23 cellular contexts compared by ENCODE assay signal in genomic region chr18:24296273-24296672, GRCh38.
"Had no signal": no experiment of that assay in that cellular context is flagged by ENCODE, and none has a peak within 500 bp of the region (broad histone marks: within the 10 kb centered on the region; RNA-seq: fewer than 3 reads in every experiment).

No MANE protein-coding gene starts in this region.

- H3K27me3 Mint-ChIP-seq: activated naive CD8-positive, alpha-beta T cell; activated T-helper 17 cell treated with anti-CD3 and anti-CD28 coated beads, Interleukin-2, amount 50 U/mL, for 72 hours; brain; central memory CD8-positive, alpha-beta T cell; T-cell had no signal

- ATAC-seq: activated T-helper 17 cell treated with anti-CD3 and anti-CD28 coated beads, Interleukin-2, amount 50 U/mL, for 72 hours; T-cell had no signal

- H3K4me2 ChIP-seq: PC-9 had no signal

- H3K36me3 Mint-ChIP-seq: activated CD4-positive, alpha-beta memory T cell treated with anti-CD3 and anti-CD28 coated beads for 36 hours had no signal

- H3K4me1 Mint-ChIP-seq: activated CD4-positive, alpha-beta T cell treated with anti-CD3 and anti-CD28 coated beads, Interleukin-2, amount 10 ng/mL, durations not matched to agents 7 days and 5 days; activated T-helper 17 cell treated with anti-CD3 and anti-CD28 coated beads, Interleukin-2, amount 50 U/mL, for 72 hours; brain; central memory CD8-positive, alpha-beta T cell; T-cell had no signal

- H3K27ac ChIP-seq: PC-9 had no signal

- H3K4me3 Mint-ChIP-seq: activated CD4-positive, alpha-beta memory T cell treated with anti-CD3 and anti-CD28 coated beads for 36 hours; activated CD4-positive, alpha-beta T cell treated with anti-CD3 and anti-CD28 coated beads, Interleukin-2, amount 10 ng/mL, durations not matched to agents 7 days and 5 days; activated naive CD4-positive, alpha-beta T cell treated with anti-CD3 and anti-CD28 coated beads for 36 hours; activated naive CD8-positive, alpha-beta T cell; activated T-helper 17 cell treated with anti-CD3 and anti-CD28 coated beads, Interleukin-2, amount 50 U/mL, for 72 hours; brain; central memory CD8-positive, alpha-beta T cell; T-cell had no signal

- H3K27ac Mint-ChIP-seq: activated CD4-positive, alpha-beta memory T cell treated with anti-CD3 and anti-CD28 coated beads for 36 hours; activated CD4-positive, alpha-beta T cell treated with anti-CD3 and anti-CD28 coated beads, Interleukin-2, amount 10 ng/mL, durations not matched to agents 7 days and 5 days; activated naive CD4-positive, alpha-beta T cell treated with anti-CD3 and anti-CD28 coated beads for 36 hours; activated naive CD8-positive, alpha-beta T cell; activated T-helper 17 cell treated with anti-CD3 and anti-CD28 coated beads, Interleukin-2, amount 50 U/mL, for 72 hours; brain; T-cell had no signal

- DNase-seq: activated CD4-positive, alpha-beta memory T cell treated with anti-CD3 and anti-CD28 coated beads for 36 hours; activated CD4-positive, alpha-beta T cell treated with anti-CD3 and anti-CD28 coated beads, Interleukin-2, amount 10 ng/mL, durations not matched to agents 7 days and 5 days; activated CD4-positive, CD25-positive, alpha-beta regulatory T cell; activated CD8-positive, alpha-beta memory T cell treated with anti-CD3 and anti-CD28 coated beads for 24 hours; activated gamma-delta T cell; activated naive CD4-positive, alpha-beta T cell treated with anti-CD3 and anti-CD28 coated beads for 36 hours; activated T-cell treated with anti-CD3 and anti-CD28 coated beads for 4 hours; activated T-cell treated with anti-CD3 and anti-CD28 coated beads, Interleukin-2, amount 50 U/mL, for 48 hours; amygdala; cortex of kidney; Karpas-422; NCI-H146; NCI-H187 treated with DMSO at 0.1 percent for 48 hours; NCI-H2081 treated with DMSO at 0.1 percent for 48 hours; NCI-H345; NCI-H510A; PC-9; SIG-M5; T-cell had no signal

- H3K4me3 ChIP-seq: PC-9 had no signal

- H2AFZ ChIP-seq: PC-9 had no signal
